Comparison of ENCODE assay signal across 11 cellular contexts in genomic region chrX:50067435-50068292, GRCh38.
DNase-seq lines count a peak whose midpoint lies in the region; ATAC-seq, FAIRE-seq and TF ChIP-seq lines count a peak whose summit lies in the region.
"Had no signal": no experiment of that assay in that cellular context is flagged by ENCODE, and none has a peak within 500 bp of the region (broad histone marks: within the 10 kb centered on the region; RNA-seq: fewer than 3 reads in every experiment).

No MANE protein-coding gene starts in this region.

- peaks cover 31% of the 10 kb centered on the region for H3K36me3 Mint-ChIP-seq in brain
- H3K36me3 Mint-ChIP-seq in MCF 10A (ENCODE audit: insufficient read depth, unreplicated experiment), result peaks cover 4% of the 10 kb centered on the region

- no TSS peak for BruUV-seq in MCF 10A (replicated peaks; lab: Mats Ljungman, UMichigan)

- 53% methylated on average over 9 of the region's 9 CpGs for WGBS in A549 (ENCODE audit: missing lambda C conversion rate)

- no peak overlapping the region for H3K4me3 ChIP-seq in A549
- H3K4me3 ChIP-seq: BLaER1 had no signal

- H3K4me2 ChIP-seq in A549, result peak overlapping the region; percentile 51
- H3K4me2 ChIP-seq: BLaER1 had no signal

- TF ChIP-seq RAD21 in A549 (conservative IDR thresholded peaks at IDR 0.05 in 1 of 2, IDR thresholded peaks at IDR 0.05 in 1 of 2), result no peak

- intact Hi-C loops in MCF 10A (cut with micrococcal nuclease), result no loop called here

- TF ChIP-seq EP300 in A549 (IDR thresholded peaks at IDR 0.05), result no peak

- no peak overlapping the region for H3K27ac ChIP-seq in A549
- H3K27ac ChIP-seq: BLaER1, foreskin keratinocyte had no signal

- POLR2A ChIA-PET in A549 (lab: Yijun Ruan, JAX) (no interaction called here), MCF 10A (lab: Yijun Ruan, JAX) (no interaction called here)

- H3K27ac Mint-ChIP-seq in brain (peak overlapping the region; percentile 90 to 98 (median 95)), MCF 10A (ENCODE audit: low read depth, unreplicated experiment) (no peak overlapping the region)
- H3K27ac Mint-ChIP-seq: T-helper 1 cell treated with Interleukin-12 subunit alpha and Interleukin-12 subunit beta and Interleukin-4 antibody, amounts not matched to agents 30 μg/mL and 1 μg/mL, for 36 hours had no signal

- H3K4me1 Mint-ChIP-seq in brain (peaks cover 41% of the 10 kb centered on the region), MCF 10A (ENCODE audit: insufficient read depth, unreplicated experiment) (no peaks in the 10 kb centered on the region)

- H3K27me3 Mint-ChIP-seq in brain (no peaks in the 10 kb centered on the region), MCF 10A (ENCODE audit: insufficient read depth, unreplicated experiment) (peaks cover 39% of the 10 kb centered on the region)

- H3K9me3 ChIP-seq in A549, result no peaks in the 10 kb centered on the region

- H3K4me3 Mint-ChIP-seq in brain (peak overlapping the region; percentile 80 to 85 (median 81)), MCF 10A (ENCODE audit: unreplicated experiment) (no peak overlapping the region)
- H3K4me3 Mint-ChIP-seq: T-helper 1 cell treated with Interleukin-12 subunit alpha and Interleukin-12 subunit beta and Interleukin-4 antibody, amounts not matched to agents 30 μg/mL and 1 μg/mL, for 36 hours had no signal

- no peak for TF ChIP-seq CTCF in A549 (IDR thresholded peaks at IDR 0.05)
- peak; percentile 20 to 36 for TF ChIP-seq CTCF in brain (conservative IDR thresholded peaks at IDR 0.05)
- TF ChIP-seq CTCF in MCF 10A (IDR thresholded peaks at IDR 0.05; ENCODE audit: unreplicated experiment), result no peak

- H3K9me3 Mint-ChIP-seq in brain, result peaks cover 0 to 3% (median 0%) of the 10 kb centered on the region in 5 experiments
- no peaks in the 10 kb centered on the region for H3K9me3 Mint-ChIP-seq in MCF 10A (ENCODE audit: unreplicated experiment)
- H3K9me3 Mint-ChIP-seq: T-helper 1 cell treated with Interleukin-12 subunit alpha and Interleukin-12 subunit beta and Interleukin-4 antibody, amounts not matched to agents 30 μg/mL and 1 μg/mL, for 36 hours had no signal

- no peak for FAIRE-seq in A549 (lab: Jason Lieb, UNC)

- DNase-seq in A549 (ENCODE audit: low read depth in 1 of 2, low spot score in 1 of 2), result peak; percentile 5 to 26
- DNase-seq in NCI-H1417 treated with DMSO at 0.1 percent for 48 hours (lab: John Stamatoyannopoulos, UW), result peak; percentile 58
- DNase-seq in kidney tubule cell (ENCODE audit: low spot score), result peak; percentile 43
- no peak for DNase-seq in MCF 10A (ENCODE audit: unreplicated experiment)
- no peak for DNase-seq in stimulated activated CD4-positive, alpha-beta T cell treated with anti-CD3 and anti-CD28 coated beads, Interleukin-15, amount 100 ng/mL, for 24 hours
- DNase-seq: foreskin keratinocyte had no signal

- CTCF ChIA-PET in A549 (lab: Yijun Ruan, JAX) (interaction anchor here (0.6 to 1.5 kb wide), 2 partner anchors 33 to 152 kb away, joined by 3 to 5 read pairs; no protein-coding TSS in a partner anchor), MCF 10A (lab: Yijun Ruan, JAX) (interaction anchor here (0.6 to 1.6 kb wide), 3 partner anchors 19 to 152 kb away, joined by 3 to 4 read pairs (median 4); no protein-coding TSS in a partner anchor)

- peak; percentile 50 to 61; a peak in 4 of 6 replicates for ATAC-seq in A549
- ATAC-seq in HG02623 (IDR thresholded peaks at IDR 0.05; ENCODE audit: unreplicated experiment), result no peak
- ATAC-seq in HG03432 (IDR thresholded peaks at IDR 0.05; ENCODE audit: unreplicated experiment), result no peak
- ATAC-seq: foreskin keratinocyte had no signal

- TF ChIP-seq POLR2A in A549 (IDR thresholded peaks at IDR 0.05; ENCODE audit: low read length), result no peak

- H3K4me1 ChIP-seq in A549, result 0 out of 3 replicates have a peak, but pooled peaks cover 3% of the 10 kb centered on the region
- H3K4me1 ChIP-seq: BLaER1, foreskin keratinocyte had no signal

TF ChIP-seq in A549, 52 proteins besides CTCF, POLR2A, EP300 and RAD21:
- TF ChIP-seq TP53 (CRISPR knock-in tag; IDR thresholded peaks at IDR 0.05) (no peak), SMC3 (IDR thresholded peaks at IDR 0.05) (no peak), KDM5A (IDR thresholded peaks at IDR 0.05) (no peak), USF2 (IDR thresholded peaks at IDR 0.05) (peak; percentile 74)
TF ChIP-seq in A549: peak in this region for 1.

Comparison
In these comparisons a context has a peak if more than half of its experiments do, and no peak if none do; other contexts are left out.
1. ATAC-seq: peak in A549 (2 of 2); none in HG02623 (single experiment) and HG03432 (single experiment).
2. DNase-seq: peak in A549 (2 of 2), NCI-H1417 treated with DMSO at 0.1 percent for 48 hours (single experiment) and kidney tubule cell (single experiment); none in MCF 10A (single experiment) and stimulated activated CD4-positive, alpha-beta T cell treated with anti-CD3 and anti-CD28 coated beads, Interleukin-15, amount 100 ng/mL, for 24 hours (single experiment).
3. CTCF ChIP-seq: peak in brain (2 of 2); none in A549 (single experiment) and MCF 10A (single experiment).